ENCODE assay signal across 15 cellular contexts in the genomic region with DNA sequence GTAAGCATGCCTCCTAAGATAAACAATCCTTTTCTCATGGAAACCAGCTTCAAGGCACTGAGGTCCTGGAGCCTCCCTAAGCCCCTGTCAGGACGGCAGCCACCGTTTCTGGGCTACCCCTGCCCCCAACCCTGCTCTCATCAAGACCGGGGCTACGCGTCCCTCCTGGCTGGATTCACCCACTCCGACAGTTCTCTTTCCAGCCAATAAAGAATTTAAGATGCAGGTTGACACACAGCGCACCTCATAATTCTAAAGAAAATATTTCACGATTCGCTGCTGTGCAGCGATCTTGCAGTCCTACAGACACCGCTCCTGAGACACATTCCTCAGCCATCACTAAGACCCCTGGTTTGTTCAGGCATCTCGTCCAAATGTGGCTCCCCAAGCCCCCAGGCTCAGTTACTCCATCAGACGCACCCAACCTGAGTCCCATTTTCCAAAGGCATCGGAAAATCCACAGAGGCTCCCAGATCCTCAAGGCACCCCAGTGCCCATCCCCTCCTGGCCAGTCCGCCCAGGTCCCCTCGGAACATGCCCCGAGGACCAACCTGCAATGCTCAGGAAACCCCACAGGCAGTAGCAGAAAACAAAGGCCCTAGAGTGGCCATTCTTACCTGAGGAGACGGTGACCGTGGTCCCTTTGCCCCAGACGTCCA.
A peak's percentile ranks its signal among the peaks of the same experiment; 100 is the strongest.
DNase-seq lines count a peak whose midpoint lies in the region; ATAC-seq and TF ChIP-seq lines count a peak whose summit lies in the region.
"Had no signal": no experiment of that assay in that cellular context is flagged by ENCODE, and none has a peak within 500 bp of the region (broad histone marks: within the 10 kb centered on the region; RNA-seq: fewer than 3 reads in every experiment).

No MANE protein-coding gene starts in this region.

- H3K36me3 Mint-ChIP-seq in activated CD4-positive, alpha-beta memory T cell treated with anti-CD3 and anti-CD28 coated beads for 36 hours: no peaks in the 10 kb centered on the region

- H3K27ac ChIP-seq in BLaER1 (peak overlapping the region; percentile 100), left lung (no peak overlapping the region)
- H3K27ac ChIP-seq: C4-2B, GM23248, RWPE1, suprapubic skin had no signal

- no peak overlapping the region for H3K4me3 Mint-ChIP-seq in activated CD4-positive, alpha-beta memory T cell treated with anti-CD3 and anti-CD28 coated beads for 36 hours

- no peak for ATAC-seq in left lung
- ATAC-seq in HG02981 (IDR thresholded peaks at IDR 0.05; ENCODE audit: unreplicated experiment): no peak
- ATAC-seq: left colon had no signal

- H3K27me3 Mint-ChIP-seq in activated CD4-positive, alpha-beta memory T cell treated with anti-CD3 and anti-CD28 coated beads for 36 hours: peaks cover 11% of the 10 kb centered on the region

- POLR2A ChIA-PET in activated CD4-positive, alpha-beta memory T cell treated with anti-CD3 and anti-CD28 coated beads for 36 hours (lab: Charles Lee): no interaction called here

- no peak for TF ChIP-seq CTCF in GM13976 (IDR thresholded peaks at IDR 0.05; ENCODE audit: borderline replicate concordance, control extremely low read depth, extremely low read depth, insufficient read depth, missing control alignments)
- TF ChIP-seq CTCF in left lung (IDR thresholded peaks at IDR 0.05): no peak
- TF ChIP-seq CTCF in BE2C (IDR thresholded peaks at IDR 0.05; ENCODE audit: low read depth, low read length): no peak

- in situ Hi-C loops in GM13976 (cut with MboI; ENCODE audit: low sequenced_read_pairs, unreplicated experiment): no loop called here

- intact Hi-C loops in activated CD4-positive, alpha-beta memory T cell treated with anti-CD3 and anti-CD28 coated beads for 36 hours (cut with micrococcal nuclease): loop anchor here (10.0 kb wide), 1 partner anchor 132 kb away; no protein-coding TSS in a partner anchor
- intact Hi-C loops in left lung (cut with DNase I): no loop called here

- no peaks in the 10 kb centered on the region; the same call in 1 of the 2 replicates for H3K9me3 ChIP-seq in BLaER1
- no peaks in the 10 kb centered on the region for H3K9me3 ChIP-seq in left lung
- no peaks in the 10 kb centered on the region for H3K9me3 ChIP-seq in BE2C

- H3K4me1 ChIP-seq in BLaER1: no peaks in the 10 kb centered on the region
- H3K4me1 ChIP-seq in left lung: no peaks in the 10 kb centered on the region
- H3K4me1 ChIP-seq in BE2C: peaks cover 15% of the 10 kb centered on the region
- H3K4me1 ChIP-seq: suprapubic skin had no signal

- H3K4me2 ChIP-seq in BLaER1: peak overlapping the region; percentile 24

- peak overlapping the region; percentile 44 for H3K27ac Mint-ChIP-seq in activated CD4-positive, alpha-beta memory T cell treated with anti-CD3 and anti-CD28 coated beads for 36 hours

- H3K27me3 ChIP-seq in BLaER1 (no peaks in the 10 kb centered on the region), left lung (peaks cover 0 to 61% of the 10 kb centered on the region in 2 donors), BE2C (no peaks in the 10 kb centered on the region)

- H3K9me3 Mint-ChIP-seq in activated CD4-positive, alpha-beta memory T cell treated with anti-CD3 and anti-CD28 coated beads for 36 hours: no peaks in the 10 kb centered on the region

- H3K4me1 Mint-ChIP-seq in activated CD4-positive, alpha-beta memory T cell treated with anti-CD3 and anti-CD28 coated beads for 36 hours (ENCODE audit: low read depth): peaks cover 39% of the 10 kb centered on the region

- CTCF ChIA-PET in activated CD4-positive, alpha-beta memory T cell treated with anti-CD3 and anti-CD28 coated beads for 36 hours (lab: Charles Lee): interaction anchor here (1.1 to 1.2 kb wide), 2 partner anchors 139 to 151 kb away, joined by 3 read pairs; no protein-coding TSS in a partner anchor

- H3K4me3 ChIP-seq in BLaER1 (peak overlapping the region; percentile 84), left lung (no peak overlapping the region), BE2C (ENCODE audit: low read depth, low read length) (no peak overlapping the region)
- H3K4me3 ChIP-seq: GM23248, suprapubic skin had no signal

- peaks cover 14% of the 10 kb centered on the region; the same call in 1 of the 2 replicates for H4K20me1 ChIP-seq in BLaER1

- DNase-seq in GM13976 (ENCODE audit: low spot score) (peak; percentile 24), left lung (peak; percentile 22 to 44), AML-193 (lab: John Stamatoyannopoulos, UW) (no peak), iPS-NIHi11 (ENCODE audit: low spot score) (no peak), BE2C (no peak)
- peak; percentile 7 for DNase-seq in activated CD4-positive, alpha-beta memory T cell treated with anti-CD3 and anti-CD28 coated beads for 36 hours
- DNase-seq: GM23248, IMR-90, nucleus accumbens had no signal

- H3K36me3 ChIP-seq in BLaER1 (peaks cover 57% of the 10 kb centered on the region), left lung (no peaks in the 10 kb centered on the region), BE2C (no peaks in the 10 kb centered on the region)
- H3K36me3 ChIP-seq: suprapubic skin had no signal

- peak overlapping the region; percentile 100 for H3K9ac ChIP-seq in BLaER1
- H3K9ac ChIP-seq: GM23248 had no signal

Comparison
In these comparisons a context has a peak if more than half of its experiments do, and no peak if none do; other contexts are left out.
1. DNase-seq: peak in GM13976 (single experiment), activated CD4-positive, alpha-beta memory T cell treated with anti-CD3 and anti-CD28 coated beads for 36 hours (single experiment) and left lung (2 of 2); none in AML-193 (0 of 2), iPS-NIHi11 (single experiment) and BE2C (single experiment).